ENCODE assay signal across 19 cellular contexts in genomic region chr1:74819062-74819461, GRCh38.
DNase-seq lines count a peak whose midpoint lies in the region; TF ChIP-seq lines count a peak whose summit lies in the region.
"Had no signal": no experiment of that assay in that cellular context is flagged by ENCODE, and none has a peak within 500 bp of the region (broad histone marks: within the 10 kb centered on the region; RNA-seq: fewer than 3 reads in every experiment).

No MANE protein-coding gene starts in this region.

- no peak overlapping the region for H3K9ac ChIP-seq in endodermal cell (ENCODE audit: extremely low read depth, low read length, poor library complexity, severe bottlenecking)

- H3K4me3 ChIP-seq in WI38 (ENCODE audit: low read depth, low read length): peak overlapping the region; percentile 11; the same call in 1 of the 2 replicates
- no peak overlapping the region for H3K4me3 ChIP-seq in endodermal cell (ENCODE audit: low read length)
- H3K4me3 ChIP-seq: HAP-1 had no signal

- peak; percentile 57 for DNase-seq in EH (ENCODE audit: low read depth)
- peak; percentile 52 for DNase-seq in HFFc6
- peak; percentile 83 for DNase-seq in fibroblast of peridontal ligament (ENCODE audit: extremely low read depth)
- no peak for DNase-seq in mesothelial cell of epicardium (ENCODE audit: low spot score in 2 of 2, unreplicated experiment in 2 of 2)
- no peak for DNase-seq in endothelial cell (ENCODE audit: low spot score)
- DNase-seq in endodermal cell: no peak
- DNase-seq in NCI-H187 (lab: John Stamatoyannopoulos, UW): no peak
- DNase-seq: 8988T, DMS53, Karpas-422, NCI-H1417, NCI-H1694 treated with DMSO at 0.1 percent for 48 hours, NCI-H446 treated with DMSO at 0.1 percent for 48 hours, NCI-H526 treated with DMSO at 0.1 percent for 48 hours, PC-3, Right ventricle myocardium superior had no signal

- no peaks in the 10 kb centered on the region for H3K27me3 ChIP-seq in endodermal cell (ENCODE audit: control insufficient read depth, insufficient read depth, low read length, poor library complexity, severe bottlenecking)

- H3K9me3 ChIP-seq in endodermal cell (ENCODE audit: control insufficient read depth, low read length): no peaks in the 10 kb centered on the region
- H3K9me3 ChIP-seq: HAP-1 had no signal

- WGBS in endodermal cell (ENCODE audit: insufficient coverage in 1 of 2, insufficient read length in 1 of 2), 2 experiments: 89 to 100% methylated on average over 1 to 3 of the region's 3 CpGs

- H3K27ac Mint-ChIP-seq in HFFc6: peak overlapping the region; percentile 81
- H3K27ac Mint-ChIP-seq in mesothelial cell of epicardium: no peak overlapping the region
- no peak overlapping the region for H3K27ac Mint-ChIP-seq in endothelial cell (ENCODE audit: unreplicated experiment)
- H3K27ac Mint-ChIP-seq in endodermal cell: no peak overlapping the region
- H3K27ac Mint-ChIP-seq: CD14-positive monocyte had no signal

- no peaks in the 10 kb centered on the region for H3K27me3 Mint-ChIP-seq in HFFc6 (ENCODE audit: insufficient read depth)
- peaks cover 17% of the 10 kb centered on the region for H3K27me3 Mint-ChIP-seq in mesothelial cell of epicardium (ENCODE audit: low read depth)
- no peaks in the 10 kb centered on the region for H3K27me3 Mint-ChIP-seq in endothelial cell (ENCODE audit: unreplicated experiment)
- no peaks in the 10 kb centered on the region for H3K27me3 Mint-ChIP-seq in endodermal cell (ENCODE audit: insufficient read depth)

- H3K36me3 Mint-ChIP-seq in HFFc6 (ENCODE audit: low read depth): no peaks in the 10 kb centered on the region
- no peaks in the 10 kb centered on the region for H3K36me3 Mint-ChIP-seq in mesothelial cell of epicardium
- H3K36me3 Mint-ChIP-seq in endothelial cell (ENCODE audit: low read depth, unreplicated experiment): no peaks in the 10 kb centered on the region
- no peaks in the 10 kb centered on the region for H3K36me3 Mint-ChIP-seq in endodermal cell (ENCODE audit: low read depth)
- H3K36me3 Mint-ChIP-seq: CD14-positive monocyte had no signal

- H3K4me3 Mint-ChIP-seq in HFFc6: peak overlapping the region; percentile 66
- no peak overlapping the region for H3K4me3 Mint-ChIP-seq in mesothelial cell of epicardium
- no peak overlapping the region for H3K4me3 Mint-ChIP-seq in endothelial cell (ENCODE audit: unreplicated experiment)
- no peak overlapping the region for H3K4me3 Mint-ChIP-seq in endodermal cell
- H3K4me3 Mint-ChIP-seq: CD14-positive monocyte had no signal

- TF ChIP-seq CTCF in HFFc6 (IDR thresholded peaks at IDR 0.05) (no peak), WI38 (IDR thresholded peaks at IDR 0.05; ENCODE audit: low read depth, low read length) (no peak), mesothelial cell of epicardium (IDR thresholded peaks at IDR 0.05; ENCODE audit: unreplicated experiment) (no peak), endothelial cell (IDR thresholded peaks at IDR 0.05; ENCODE audit: unreplicated experiment) (no peak), endodermal cell (conservative IDR thresholded peaks at IDR 0.05) (no peak)

- H3K9me3 Mint-ChIP-seq in HFFc6 (no peaks in the 10 kb centered on the region), mesothelial cell of epicardium (peaks cover 11% of the 10 kb centered on the region), endothelial cell (ENCODE audit: unreplicated experiment) (no peaks in the 10 kb centered on the region), endodermal cell (no peaks in the 10 kb centered on the region)

- H3K4me1 ChIP-seq in endodermal cell (ENCODE audit: control insufficient read depth, insufficient read depth, low read length): no peaks in the 10 kb centered on the region
- H3K4me1 ChIP-seq: HAP-1 had no signal

- H3K4me1 Mint-ChIP-seq in HFFc6 (ENCODE audit: low read depth) (peaks cover 53% of the 10 kb centered on the region), mesothelial cell of epicardium (no peaks in the 10 kb centered on the region), endothelial cell (ENCODE audit: unreplicated experiment) (no peaks in the 10 kb centered on the region), endodermal cell (no peaks in the 10 kb centered on the region)
- H3K4me1 Mint-ChIP-seq: CD14-positive monocyte had no signal

- no peaks in the 10 kb centered on the region for H3K36me3 ChIP-seq in endodermal cell (ENCODE audit: control insufficient read depth, insufficient read depth, low read length)
- H3K36me3 ChIP-seq: HAP-1 had no signal

- H3K27ac ChIP-seq in endodermal cell (ENCODE audit: low read depth, low read length): no peak overlapping the region

Comparison
In these comparisons a context has a peak if more than half of its experiments do, and no peak if none do; other contexts are left out.
1. DNase-seq: peak in EH (single experiment), HFFc6 (single experiment) and fibroblast of peridontal ligament (single experiment); none in mesothelial cell of epicardium (0 of 2), endothelial cell (single experiment), endodermal cell (single experiment) and NCI-H187 (0 of 2).